In the genomic region with DNA sequence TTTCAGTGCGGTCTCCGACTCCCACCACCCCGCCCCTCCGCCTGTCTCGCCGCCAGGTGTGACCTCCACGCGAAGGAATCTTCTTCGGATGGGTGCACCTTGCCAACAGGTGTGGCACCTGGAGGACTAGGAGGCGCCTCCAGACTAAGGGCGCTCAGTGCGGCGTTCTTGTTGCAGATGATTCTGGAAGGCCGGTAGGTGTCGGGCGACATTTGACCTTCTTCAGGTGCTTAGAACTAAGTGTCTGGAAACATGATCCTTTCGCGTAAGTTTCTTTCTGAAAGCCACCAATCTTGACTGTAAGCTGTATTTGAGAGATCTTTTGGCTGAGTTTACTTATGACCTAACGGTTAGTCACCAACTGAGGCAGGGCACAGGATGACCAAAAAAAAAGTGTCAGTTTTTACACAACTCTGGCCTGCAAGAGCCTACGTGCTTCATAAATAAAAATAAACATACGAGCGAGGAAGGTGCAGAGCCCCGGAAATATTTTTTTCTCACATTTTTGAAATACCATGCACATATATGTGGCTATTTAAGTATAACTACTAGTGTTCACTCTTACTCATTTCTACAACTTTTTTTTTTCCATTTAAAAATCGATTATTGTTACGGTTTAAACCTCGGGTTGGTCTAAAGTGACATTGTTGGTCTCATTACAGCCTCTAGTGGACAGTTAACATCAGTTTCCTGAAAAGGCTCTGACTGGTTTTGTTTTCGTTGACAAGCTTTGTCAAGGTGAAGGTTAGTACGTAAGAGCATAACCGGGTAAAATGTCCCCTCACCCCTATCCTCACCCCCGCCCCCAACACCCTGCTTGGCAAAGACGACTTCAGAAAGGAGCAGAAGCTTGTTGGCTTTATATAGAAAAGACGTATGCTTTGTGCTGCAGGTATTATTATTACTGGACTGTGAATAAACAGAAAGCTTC, we compare ENCODE assay signal across 8 cellular contexts. TPM values are rescaled to one million over a fixed set of nuclear protein-coding genes. Genes with fewer than 3 reads are reported as not detected.
DNase-seq lines count a peak whose midpoint lies in the region; ATAC-seq and TF ChIP-seq lines count a peak whose summit lies in the region.

No MANE protein-coding gene starts in this region.

- DNase-seq in COLO829 (ENCODE audit: low spot score): peak; percentile 91
- DNase-seq in HT-29 (ENCODE audit: low spot score): peak; percentile 85
- DNase-seq in RWPE2 (ENCODE audit: low spot score): peak; percentile 85
- peak; percentile 70 for DNase-seq in activated naive CD4-positive, alpha-beta T cell treated with Interleukin-2 at 50 U/mL for 16 hours
- peak; percentile 63 for DNase-seq in germinal center (ENCODE audit: low spot score)
- DNase-seq in omental fat pad (ENCODE audit: low spot score): no peak
- DNase-seq in aorta: peak; percentile 66 to 79

- peak; percentile 94 for TF ChIP-seq CTCF in RWPE2 (IDR thresholded peaks at IDR 0.05; ENCODE audit: poor library complexity, severe bottlenecking)
- peak in 1 of 3 donors; percentile 22 for TF ChIP-seq CTCF in omental fat pad (IDR thresholded peaks at IDR 0.05)

- WGBS in aorta, 2 donors: 0% methylated on average over 32 of the region's 32 CpGs

- H3K4me1 ChIP-seq in RWPE2 (ENCODE audit: insufficient read depth, poor library complexity, severe bottlenecking) (peaks cover 53% of the 10 kb centered on the region), aorta (ENCODE audit: control insufficient read depth in 1 of 2, insufficient read depth in 2 of 2, low read length in 2 of 2) (no peaks in the 10 kb centered on the region)

- H3K4me3 ChIP-seq in RWPE2 (ENCODE audit: severe bottlenecking) (peak overlapping the region; percentile 69), aorta (ENCODE audit: low read length in 2 of 2) (peak overlapping the region; percentile 3 to 41)

- intact Hi-C loops in aorta (cut with DNase I): loop anchor here (5.0 to 10.0 kb wide), 10 partner anchors 36 to 431 kb away; no protein-coding TSS in a partner anchor

- H3K27ac ChIP-seq in RWPE2 (ENCODE audit: poor library complexity, severe bottlenecking) (peak overlapping the region; percentile 87), aorta (ENCODE audit: low read depth in 1 of 2, low read length in 2 of 2) (peak overlapping the region; percentile 62 to 98)

- ATAC-seq in GM19397 (IDR thresholded peaks at IDR 0.05; ENCODE audit: unreplicated experiment) (peak; percentile 2), RWPE2 (ENCODE audit: low read depth) (peak; percentile 20), omental fat pad (ENCODE audit: low FRiP score) (peak; percentile 22), aorta (ENCODE audit: low FRiP score) (no peak)

- no peaks in the 10 kb centered on the region for H3K36me3 ChIP-seq in RWPE2 (ENCODE audit: low read depth)
- H3K36me3 ChIP-seq in aorta (ENCODE audit: control insufficient read depth in 1 of 2, insufficient read depth in 2 of 2, low read length in 1 of 2): no peaks in the 10 kb centered on the region

- H3K27me3 ChIP-seq in RWPE2 (ENCODE audit: insufficient read depth, poor library complexity, severe bottlenecking) (no peaks in the 10 kb centered on the region), aorta (ENCODE audit: control insufficient read depth in 1 of 2, insufficient read depth in 2 of 2, low read length in 1 of 2) (no peaks in the 10 kb centered on the region)

- H3K9me3 ChIP-seq in RWPE2 (ENCODE audit: severe bottlenecking): no peaks in the 10 kb centered on the region
- H3K9me3 ChIP-seq in aorta (ENCODE audit: control insufficient read depth, low read length): no peaks in the 10 kb centered on the region

RNA-seq across cellular contexts. Expression of a gene that starts 1.6 kb away (rescaled TPM):
- 33.2 and 39.1 TPM in 2 replicates for total RNA-seq in HT-29 (2014; rRNA removed; shearing (Covaris generic))
- total RNA-seq in omental fat pad (10 to 100 TPM; 26.4 to 46.4 (median 36.1) TPM), aorta (10 to 100 TPM; 77.3 to 85.5 TPM)
- polyA plus RNA-seq in aorta: 10 to 100 TPM; 11.5 to 14.2 TPM
